ENCODE assay signal across 29 cellular contexts in the genomic region with DNA sequence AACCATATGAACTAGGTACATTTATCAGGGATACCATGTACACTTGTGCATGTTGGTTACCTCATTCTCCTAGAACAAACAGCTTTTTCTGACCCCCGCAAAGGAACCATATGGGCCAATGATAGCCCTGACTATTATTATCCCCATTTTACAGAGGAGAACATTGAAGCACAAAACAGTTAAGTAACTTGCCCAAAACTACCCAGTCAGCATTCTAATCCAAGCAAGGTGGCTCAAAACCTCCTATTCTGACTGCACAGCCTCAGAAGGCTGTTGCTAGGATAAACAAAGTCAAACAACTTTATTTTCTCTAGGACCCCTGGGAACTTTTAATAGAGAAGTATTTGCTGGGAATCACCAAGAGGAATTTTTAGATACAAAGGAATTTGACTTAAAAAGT.
"Had no signal": no experiment of that assay in that cellular context is flagged by ENCODE, and none has a peak within 500 bp of the region (broad histone marks: within the 10 kb centered on the region; RNA-seq: fewer than 3 reads in every experiment).

No MANE protein-coding gene starts in this region.

- H3K4me3 ChIP-seq: Peyer's patch, SJSA1 had no signal

- H3K27me3 ChIP-seq: brain microvascular endothelial cell, Peyer's patch, SJSA1 had no signal

- FAIRE-seq: TTC549 had no signal

- ATAC-seq: activated CD8-positive, alpha-beta T cell treated with anti-CD3 and anti-CD28 coated beads, Interleukin-2, amount 10 ng/mL, durations not matched to agents 7 days and 5 days; activated T-cell treated with anti-CD3 and anti-CD28 coated beads, Interleukin-2, amount 50 U/mL, for 4 hours had no signal

- H3K9ac ChIP-seq: SK-N-SH had no signal

- H3K9me3 ChIP-seq: Peyer's patch, SJSA1, SK-N-SH had no signal

- H3K4me2 ChIP-seq: SK-N-SH had no signal

- H3K27ac ChIP-seq: brain microvascular endothelial cell, Peyer's patch, SJSA1 had no signal

- H3K36me3 ChIP-seq: brain microvascular endothelial cell, SJSA1 had no signal

- H3K4me1 ChIP-seq: Peyer's patch, SJSA1 had no signal

- DNase-seq: activated CD4-positive, alpha-beta T cell treated with anti-CD3 and anti-CD28 coated beads, Interleukin-2, amount 10 ng/mL, durations not matched to agents 7 days and 5 days; activated CD4-positive, alpha-beta T cell treated with anti-CD3 and anti-CD28 coated beads, Interleukin-2, amount 50 U/mL, for 48 hours; activated CD8-positive, alpha-beta memory T cell treated with anti-CD3 and anti-CD28 coated beads, Interleukin-2, amount 50 U/mL, for 4 hours; activated CD8-positive, alpha-beta T cell treated with anti-CD3 and anti-CD28 coated beads, Interleukin-2, amount 10 ng/mL, durations not matched to agents 7 days and 5 days; activated gamma-delta T cell treated with Interleukin-2 at 50 U/mL for 16 hours; activated naive CD4-positive, alpha-beta T cell treated with anti-CD3 and anti-CD28 coated beads, Interleukin-2, amount 50 U/mL, for 16 hours; activated naive CD8-positive, alpha-beta T cell treated with anti-CD3 and anti-CD28 coated beads for 36 hours; activated T-cell treated with anti-CD3 and anti-CD28 coated beads for 4 hours; activated T-cell treated with anti-CD3 and anti-CD28 coated beads, Interleukin-2, amount 50 U/mL, for 4 hours; amniotic stem cell; aorta; central memory CD4-positive, alpha-beta T cell; KG1; NCI-H1048; NCI-H1105 treated with DMSO at 0.1 percent for 48 hours; NCI-H1436; NCI-H1694; NCI-H1930; NCI-H2081 treated with DMSO at 0.1 percent for 48 hours; NCI-H345; NCI-H524 treated with DMSO at 0.1 percent for 48 hours; NK-92 treated with Interleukin-12 subunit alpha and Interleukin-12 subunit beta, amount 100 ng/mL, for 24 hours; Peyer's patch; RPMI8226; SHP77 treated with DMSO at 0.1 percent for 48 hours; SK-N-SH had no signal
